Comparison of ENCODE assay signal across 1 cellular context in the genomic region with DNA sequence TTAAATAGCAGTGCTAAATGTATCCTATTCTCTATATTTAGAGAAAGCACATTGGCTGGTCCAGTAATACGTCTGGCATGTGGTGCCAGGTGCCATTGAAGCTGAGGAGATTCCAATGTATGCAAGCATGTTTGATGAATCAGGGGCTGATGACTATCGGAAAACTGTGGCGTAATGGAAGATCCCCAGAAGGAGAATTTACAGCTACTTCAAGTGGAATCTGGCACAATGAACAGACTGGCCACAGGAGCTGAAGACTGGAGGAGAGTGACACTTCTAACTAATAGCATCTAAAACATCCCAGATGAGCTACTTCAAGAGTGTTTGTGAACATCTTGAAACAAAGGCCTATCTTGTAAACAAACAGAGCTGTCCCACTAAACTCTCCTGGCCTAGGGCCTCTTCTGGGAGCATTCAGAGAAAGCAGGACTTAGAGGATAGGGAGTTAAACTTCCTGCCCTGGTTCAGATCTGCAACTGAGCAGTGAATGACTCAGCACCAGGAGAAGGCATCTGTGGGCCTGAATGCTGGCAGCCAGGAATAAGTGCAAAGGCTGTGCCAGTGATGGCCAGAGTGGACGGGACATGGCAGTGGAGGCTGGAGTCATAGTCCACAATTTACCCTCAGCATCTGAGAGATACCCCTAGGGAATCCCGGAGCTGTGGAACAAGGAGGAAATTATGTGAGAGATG.
TF ChIP-seq lines count a peak whose summit lies in the region.

No MANE protein-coding gene starts in this region.

TF ChIP-seq in A549, 52 proteins besides CTCF, POLR2A, EP300 and RAD21 (continued from another document):
- TF ChIP-seq, protein P1, sequence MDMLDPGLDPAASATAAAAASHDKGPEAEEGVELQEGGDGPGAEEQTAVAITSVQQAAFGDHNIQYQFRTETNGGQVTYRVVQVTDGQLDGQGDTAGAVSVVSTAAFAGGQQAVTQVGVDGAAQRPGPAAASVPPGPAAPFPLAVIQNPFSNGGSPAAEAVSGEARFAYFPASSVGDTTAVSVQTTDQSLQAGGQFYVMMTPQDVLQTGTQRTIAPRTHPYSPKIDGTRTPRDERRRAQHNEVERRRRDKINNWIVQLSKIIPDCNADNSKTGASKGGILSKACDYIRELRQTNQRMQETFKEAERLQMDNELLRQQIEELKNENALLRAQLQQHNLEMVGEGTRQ (IDR thresholded peaks at IDR 0.05) = no peak
- TF ChIP-seq, protein P2, sequence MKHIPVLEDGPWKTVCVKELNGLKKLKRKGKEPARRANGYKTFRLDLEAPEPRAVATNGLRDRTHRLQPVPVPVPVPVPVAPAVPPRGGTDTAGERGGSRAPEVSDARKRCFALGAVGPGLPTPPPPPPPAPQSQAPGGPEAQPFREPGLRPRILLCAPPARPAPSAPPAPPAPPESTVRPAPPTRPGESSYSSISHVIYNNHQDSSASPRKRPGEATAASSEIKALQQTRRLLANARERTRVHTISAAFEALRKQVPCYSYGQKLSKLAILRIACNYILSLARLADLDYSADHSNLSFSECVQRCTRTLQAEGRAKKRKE (CRISPR knock-in tag; IDR thresholded peaks at IDR 0.05; ENCODE audit: low read depth) = peak; percentile 74; the same call in 1 of the 2 replicates
- TF ChIP-seq, protein P3, sequence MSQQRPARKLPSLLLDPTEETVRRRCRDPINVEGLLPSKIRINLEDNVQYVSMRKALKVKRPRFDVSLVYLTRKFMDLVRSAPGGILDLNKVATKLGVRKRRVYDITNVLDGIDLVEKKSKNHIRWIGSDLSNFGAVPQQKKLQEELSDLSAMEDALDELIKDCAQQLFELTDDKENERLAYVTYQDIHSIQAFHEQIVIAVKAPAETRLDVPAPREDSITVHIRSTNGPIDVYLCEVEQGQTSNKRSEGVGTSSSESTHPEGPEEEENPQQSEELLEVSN (IDR thresholded peaks at IDR 0.05; ENCODE audit: borderline replicate concordance, low read depth) = no peak
- peak; percentile 77 for TF ChIP-seq MAFK (IDR thresholded peaks at IDR 0.05; ENCODE audit: partially characterized antibody)
- no peak for TF ChIP-seq ZFP36 (IDR thresholded peaks at IDR 0.05; ENCODE audit: borderline replicate concordance, partially characterized antibody)
- TF ChIP-seq JUN (IDR thresholded peaks at IDR 0.05) = peak in 1 of 2 experiments; percentile 36; a peak in 2 of 5 replicates
- 0 out of 2 replicates have a peak, but pooled peaks have one; percentile 16 for TF ChIP-seq HOXB5 (CRISPR knock-in tag; IDR thresholded peaks at IDR 0.05)
- TF ChIP-seq JUNB (IDR thresholded peaks at IDR 0.05) = peak; percentile 66; the same call in 1 of the 2 replicates
- no peak for TF ChIP-seq EHMT2 (IDR thresholded peaks at IDR 0.05; ENCODE audit: low read depth)
- TF ChIP-seq, protein P4, sequence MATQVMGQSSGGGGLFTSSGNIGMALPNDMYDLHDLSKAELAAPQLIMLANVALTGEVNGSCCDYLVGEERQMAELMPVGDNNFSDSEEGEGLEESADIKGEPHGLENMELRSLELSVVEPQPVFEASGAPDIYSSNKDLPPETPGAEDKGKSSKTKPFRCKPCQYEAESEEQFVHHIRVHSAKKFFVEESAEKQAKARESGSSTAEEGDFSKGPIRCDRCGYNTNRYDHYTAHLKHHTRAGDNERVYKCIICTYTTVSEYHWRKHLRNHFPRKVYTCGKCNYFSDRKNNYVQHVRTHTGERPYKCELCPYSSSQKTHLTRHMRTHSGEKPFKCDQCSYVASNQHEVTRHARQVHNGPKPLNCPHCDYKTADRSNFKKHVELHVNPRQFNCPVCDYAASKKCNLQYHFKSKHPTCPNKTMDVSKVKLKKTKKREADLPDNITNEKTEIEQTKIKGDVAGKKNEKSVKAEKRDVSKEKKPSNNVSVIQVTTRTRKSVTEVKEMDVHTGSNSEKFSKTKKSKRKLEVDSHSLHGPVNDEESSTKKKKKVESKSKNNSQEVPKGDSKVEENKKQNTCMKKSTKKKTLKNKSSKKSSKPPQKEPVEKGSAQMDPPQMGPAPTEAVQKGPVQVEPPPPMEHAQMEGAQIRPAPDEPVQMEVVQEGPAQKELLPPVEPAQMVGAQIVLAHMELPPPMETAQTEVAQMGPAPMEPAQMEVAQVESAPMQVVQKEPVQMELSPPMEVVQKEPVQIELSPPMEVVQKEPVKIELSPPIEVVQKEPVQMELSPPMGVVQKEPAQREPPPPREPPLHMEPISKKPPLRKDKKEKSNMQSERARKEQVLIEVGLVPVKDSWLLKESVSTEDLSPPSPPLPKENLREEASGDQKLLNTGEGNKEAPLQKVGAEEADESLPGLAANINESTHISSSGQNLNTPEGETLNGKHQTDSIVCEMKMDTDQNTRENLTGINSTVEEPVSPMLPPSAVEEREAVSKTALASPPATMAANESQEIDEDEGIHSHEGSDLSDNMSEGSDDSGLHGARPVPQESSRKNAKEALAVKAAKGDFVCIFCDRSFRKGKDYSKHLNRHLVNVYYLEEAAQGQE (IDR thresholded peaks at IDR 0.05) = no peak
- TF ChIP-seq GATA3 (IDR thresholded peaks at IDR 0.05; ENCODE audit: borderline replicate concordance) = peak; percentile 80
- TF ChIP-seq TFCP2L1 (CRISPR knock-in tag; IDR thresholded peaks at IDR 0.05) = no peak
TF ChIP-seq in A549: peak in this region for 10.
